11 cellular contexts compared by ENCODE assay signal in genomic region chr13:99303863-99304521, GRCh38. TPM values are rescaled to one million over a fixed set of nuclear protein-coding genes. Genes with fewer than 3 reads are reported as not detected.
DNase-seq lines count a peak whose midpoint lies in the region; ATAC-seq and TF ChIP-seq lines count a peak whose summit lies in the region.
"Had no signal": no experiment of that assay in that cellular context is flagged by ENCODE, and none has a peak within 500 bp of the region (broad histone marks: within the 10 kb centered on the region; RNA-seq: fewer than 3 reads in every experiment).

No MANE protein-coding gene starts in this region.

- peaks cover 73% of the 10 kb centered on the region for H3K36me3 Mint-ChIP-seq in activated CD4-positive, alpha-beta T cell treated with anti-CD3 and anti-CD28 coated beads for 36 hours (ENCODE audit: low read depth)
- peaks cover 96% of the 10 kb centered on the region for H3K36me3 Mint-ChIP-seq in activated T-helper 17 cell treated with anti-CD3 and anti-CD28 coated beads, Interleukin-2, amount 50 U/mL, for 72 hours (ENCODE audit: low read depth)

- H3K36me3 ChIP-seq in lower lobe of right lung (no peaks in the 10 kb centered on the region), suprapubic skin (peaks cover 6% of the 10 kb centered on the region)

- no peak for TF ChIP-seq EP300 in suprapubic skin (IDR thresholded peaks at IDR 0.05)

- no peaks in the 10 kb centered on the region for H3K27me3 ChIP-seq in lower lobe of right lung (ENCODE audit: low read depth)
- no peaks in the 10 kb centered on the region for H3K27me3 ChIP-seq in suprapubic skin

- TF ChIP-seq CTCF in lower lobe of right lung (IDR thresholded peaks at IDR 0.05) (no peak), suprapubic skin (IDR thresholded peaks at IDR 0.05) (no peak)

- H3K4me3 Mint-ChIP-seq in activated CD4-positive, alpha-beta T cell treated with anti-CD3 and anti-CD28 coated beads for 36 hours = peak overlapping the region; percentile 85
- peak overlapping the region; percentile 97 for H3K4me3 Mint-ChIP-seq in activated T-helper 17 cell treated with anti-CD3 and anti-CD28 coated beads, Interleukin-2, amount 50 U/mL, for 72 hours

- H3K9me3 Mint-ChIP-seq in activated CD4-positive, alpha-beta T cell treated with anti-CD3 and anti-CD28 coated beads for 36 hours (ENCODE audit: low read depth) = no peaks in the 10 kb centered on the region
- H3K9me3 Mint-ChIP-seq in activated T-helper 17 cell treated with anti-CD3 and anti-CD28 coated beads, Interleukin-2, amount 50 U/mL, for 72 hours = no peaks in the 10 kb centered on the region

- H3K4me3 ChIP-seq in lower lobe of right lung (peak overlapping the region; percentile 39), suprapubic skin (peak overlapping the region; percentile 23)

- WGBS in suprapubic skin = 90% methylated on average over 14 of the region's 14 CpGs

- POLR2A ChIA-PET in activated CD4-positive, alpha-beta T cell treated with anti-CD3 and anti-CD28 coated beads for 36 hours (lab: Charles Lee) = interaction anchor here (0.5 to 2.8 kb wide), 20 partner anchors 9 to 133 kb away, joined by 3 to 10 read pairs (median 3); no protein-coding TSS in a partner anchor

- CTCF ChIA-PET in activated CD4-positive, alpha-beta T cell treated with anti-CD3 and anti-CD28 coated beads for 36 hours (lab: Charles Lee) = interaction anchor here (0.5 to 8.7 kb wide), 10 partner anchors 30 to 132 kb away, joined by 3 to 99 read pairs (median 4); no protein-coding TSS in a partner anchor

- intact Hi-C loops in activated CD4-positive, alpha-beta T cell treated with anti-CD3 and anti-CD28 coated beads for 36 hours (cut with DNase I, micrococcal nuclease) = loop anchor here in 1 of 2 experiments (2.0 kb wide), 1 partner anchor 33 kb away; no protein-coding TSS in a partner anchor
- intact Hi-C loops in lower lobe of right lung (cut with DNase I) = no loop called here

- no peak for TF ChIP-seq POLR2A in suprapubic skin (IDR thresholded peaks at IDR 0.05)

- H3K4me1 Mint-ChIP-seq in activated CD4-positive, alpha-beta T cell treated with anti-CD3 and anti-CD28 coated beads for 36 hours = peaks cover 68% of the 10 kb centered on the region
- H3K4me1 Mint-ChIP-seq in activated T-helper 17 cell treated with anti-CD3 and anti-CD28 coated beads, Interleukin-2, amount 50 U/mL, for 72 hours = peaks cover 47% of the 10 kb centered on the region

- H3K27me3 Mint-ChIP-seq in activated CD4-positive, alpha-beta T cell treated with anti-CD3 and anti-CD28 coated beads for 36 hours = no peaks in the 10 kb centered on the region
- H3K27me3 Mint-ChIP-seq in activated T-helper 17 cell treated with anti-CD3 and anti-CD28 coated beads, Interleukin-2, amount 50 U/mL, for 72 hours = no peaks in the 10 kb centered on the region

- H3K27ac Mint-ChIP-seq in activated CD4-positive, alpha-beta T cell treated with anti-CD3 and anti-CD28 coated beads for 36 hours = peak overlapping the region; percentile 99
- H3K27ac Mint-ChIP-seq in activated T-helper 17 cell treated with anti-CD3 and anti-CD28 coated beads, Interleukin-2, amount 50 U/mL, for 72 hours = peak overlapping the region; percentile 97

- H3K9me3 ChIP-seq in lower lobe of right lung (no peaks in the 10 kb centered on the region), suprapubic skin (no peaks in the 10 kb centered on the region)

- H3K27ac ChIP-seq in lower lobe of right lung (peak overlapping the region; percentile 33), suprapubic skin (no peak overlapping the region)
- H3K27ac ChIP-seq: KMS-11 had no signal

- DNase-seq in activated CD4-positive, alpha-beta T cell treated with anti-CD3 and anti-CD28 coated beads for 36 hours = peak; percentile 83
- DNase-seq in activated CD4-positive, alpha-beta T cell treated with anti-CD3 and anti-CD28 coated beads for 1 hour = no peak
- no peak for DNase-seq in lower lobe of right lung
- no peak for DNase-seq in suprapubic skin (ENCODE audit: low spot score in 2 of 2)
- DNase-seq in DMS 273 treated with DMSO at 0.1 percent for 48 hours (lab: John Stamatoyannopoulos, UW) = no peak
- DNase-seq in RKO (ENCODE audit: low spot score) = no peak

- ATAC-seq in activated CD4-positive, alpha-beta T cell treated with anti-CD3 and anti-CD28 coated beads for 36 hours = peak; percentile 7
- peak; percentile 18 for ATAC-seq in activated T-helper 17 cell treated with anti-CD3 and anti-CD28 coated beads, Interleukin-2, amount 50 U/mL, for 72 hours (replicated peaks)
- peak in 1 of 2 donors; percentile 22 for ATAC-seq in lower lobe of right lung
- ATAC-seq in GM18858 (IDR thresholded peaks at IDR 0.05; ENCODE audit: unreplicated experiment) = no peak

- peaks cover 13% of the 10 kb centered on the region for H3K4me1 ChIP-seq in lower lobe of right lung
- H3K4me1 ChIP-seq in suprapubic skin = peaks cover 7% of the 10 kb centered on the region

RNA-seq across cellular contexts. Expression of gene GPR183, which starts 3.2 kb away (rescaled TPM):
- total RNA-seq in activated CD4-positive, alpha-beta T cell treated with anti-CD3 and anti-CD28 coated beads for 36 hours = 10 to 100 TPM; 50.3 to 51.9 TPM
- 10 to 100 TPM; 92.4 to 95.1 TPM for total RNA-seq in activated T-helper 17 cell treated with anti-CD3 and anti-CD28 coated beads, Interleukin-2, amount 50 U/mL, for 72 hours
- total RNA-seq in lower lobe of right lung (9.0 TPM), suprapubic skin (1 to 10 TPM; 2.3 to 7.0 (median 4.4) TPM)
- total RNA-seq: A673, pulmonary artery endothelial cell had no signal

RNA-seq across cellular contexts. Expression of gene GPR18, which starts 45.8 kb away (rescaled TPM):
- total RNA-seq in activated CD4-positive, alpha-beta T cell treated with anti-CD3 and anti-CD28 coated beads for 36 hours = 1 to 10 TPM; 6.0 to 9.5 TPM
- total RNA-seq in activated T-helper 17 cell treated with anti-CD3 and anti-CD28 coated beads, Interleukin-2, amount 50 U/mL, for 72 hours = 10 to 100 TPM in 1 of 2 donors, 1 to 10 TPM in 1; 8.7 to 10.1 TPM
- total RNA-seq in lower lobe of right lung (0.38 TPM), suprapubic skin (not detected)
- total RNA-seq: A673, pulmonary artery endothelial cell had no signal
